18 cellular contexts compared by ENCODE assay signal in the genomic region with DNA sequence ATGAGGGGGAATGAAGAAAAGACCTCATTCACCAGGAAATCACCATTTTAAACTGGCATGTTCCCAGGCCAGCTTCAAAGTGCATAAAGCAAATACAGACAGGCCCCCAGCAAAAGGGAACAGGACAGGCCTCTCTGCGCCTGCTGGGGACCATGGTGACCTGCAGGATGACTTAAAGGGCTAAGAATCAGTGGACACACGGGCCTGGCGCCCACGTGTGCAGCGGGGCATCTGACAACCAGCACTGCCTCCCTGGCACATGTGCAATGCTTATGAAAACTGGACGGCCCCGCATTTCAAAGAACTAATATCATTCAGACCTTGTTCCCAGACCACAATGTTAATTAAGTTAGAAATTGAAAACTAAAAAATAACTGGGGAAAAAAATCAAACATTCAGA. TPM values are rescaled to one million over a fixed set of nuclear protein-coding genes. Genes with fewer than 3 reads are reported as not detected.
"Had no signal": no experiment of that assay in that cellular context is flagged by ENCODE, and none has a peak within 500 bp of the region (broad histone marks: within the 10 kb centered on the region; RNA-seq: fewer than 3 reads in every experiment).

No MANE protein-coding gene starts in this region.

- H3K4me2 ChIP-seq: hepatocyte had no signal

- DNase-seq: dermis blood vessel endothelial cell; esophagus squamous epithelium; foreskin keratinocyte; left colon; mammary epithelial cell; naive thymus-derived CD4-positive, alpha-beta T cell; nephron progenitor cell; small intestine; stimulated activated CD4-positive, alpha-beta T cell treated with anti-CD3 and anti-CD28 coated beads, Interleukin-12 subunit alpha, Interleukin-12 subunit beta, amount 100 ng/mL, for 4 hours; stimulated activated naive CD4-positive, alpha-beta T cell; stomach; thyroid gland; upper lobe of right lung had no signal

- H3K79me2 ChIP-seq: hepatocyte had no signal

- H3K36me3 ChIP-seq: thyroid gland, upper lobe of right lung had no signal

- H3K4me3 ChIP-seq: esophagus squamous epithelium, hepatocyte, stomach, thyroid gland, upper lobe of right lung had no signal

- H3K4me1 ChIP-seq: foreskin keratinocyte, stomach, thyroid gland, upper lobe of right lung had no signal

- H3K9me3 ChIP-seq: thyroid gland, upper lobe of right lung had no signal

- FAIRE-seq: colon, small intestine had no signal

- H3K27me3 ChIP-seq: esophagus squamous epithelium, foreskin keratinocyte, hepatocyte, stomach, thyroid gland, upper lobe of right lung had no signal

- H3K27ac ChIP-seq: esophagus squamous epithelium, foreskin keratinocyte, hepatocyte, stomach, thyroid gland, upper lobe of right lung had no signal

- ATAC-seq: foreskin keratinocyte; left colon; naive thymus-derived CD4-positive, alpha-beta T cell; upper lobe of right lung had no signal

- H2AFZ ChIP-seq: hepatocyte had no signal

RNA-seq across cellular contexts. Expression of a gene that starts 35.6 kb away (rescaled TPM):
- total RNA-seq: epithelial cell of proximal tubule, hepatocyte, kidney epithelial cell, mononuclear cell had no signal
- polyA plus RNA-seq: mammary epithelial cell; naive thymus-derived CD4-positive, alpha-beta T cell had no signal
